Comparison of ENCODE assay signal across 21 cellular contexts in the genomic region with DNA sequence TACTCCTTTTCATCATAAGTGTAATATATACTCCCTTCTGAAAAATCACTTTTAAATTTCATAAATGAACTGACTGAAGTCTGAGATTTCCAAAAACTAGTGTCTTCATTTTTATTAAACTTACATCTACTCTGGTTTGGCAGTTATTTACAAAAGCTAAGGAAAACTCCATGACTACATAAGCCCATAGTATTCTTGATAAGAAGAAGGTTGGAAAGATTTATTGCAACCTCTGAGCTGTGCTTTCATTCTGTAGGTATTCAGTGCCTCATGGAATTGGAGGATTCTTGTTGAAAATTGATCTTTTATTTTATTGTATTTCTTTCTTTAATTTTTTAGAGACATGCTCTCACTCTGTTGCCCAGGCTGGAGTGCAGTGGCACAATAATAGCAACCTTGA. TPM values are rescaled to one million over a fixed set of nuclear protein-coding genes. Genes with fewer than 3 reads are reported as not detected.
DNase-seq lines count a peak whose midpoint lies in the region; ATAC-seq, FAIRE-seq and TF ChIP-seq lines count a peak whose summit lies in the region.
"Had no signal": no experiment of that assay in that cellular context is flagged by ENCODE, and none has a peak within 500 bp of the region (broad histone marks: within the 10 kb centered on the region; RNA-seq: fewer than 3 reads in every experiment).

No MANE protein-coding gene starts in this region.

- no peak overlapping the region for H2AK5ac ChIP-seq in mesendoderm (ENCODE audit: low read length)

- TF ChIP-seq CTCF in K562 (IDR thresholded peaks at IDR 0.05 in 2 of 3, conservative IDR thresholded peaks at IDR 0.05 in 1 of 3; ENCODE audit: insufficient read depth in 2 of 3, low read depth in 1 of 3, low read length in 3 of 3), result no peak
- no peak for TF ChIP-seq CTCF in neutrophil (IDR thresholded peaks at IDR 0.05)

- H3K56ac ChIP-seq in mesendoderm (ENCODE audit: low read length), result no peak overlapping the region

- DNase-seq in activated naive CD4-positive, alpha-beta T cell treated with anti-CD3 and anti-CD28 coated beads, Interleukin-2, amount 10 ng/mL, durations not matched to agents 7 days and 5 days, result no peak
- DNase-seq in H54 (ENCODE audit: insufficient read length, low spot score) (no peak), K562 (ENCODE audit: extremely low read depth in 1 of 4, low spot score in 3 of 4) (no peak), mesendoderm (no peak), left colon (no peak)
- DNase-seq in stimulated activated naive B cell treated with anti-CD40 and anti-IgM and Interleukin-4, amounts not matched to agents 10 μg/mL and 1 μg/mL and 100 μg/mL, for 72 hours, result no peak
- DNase-seq: Caco-2; CD8-positive, alpha-beta T cell; DMS153; DND-41; GM23248; HFFc6 had no signal

- peak overlapping the region; percentile 73 for H3K27ac Mint-ChIP-seq in activated naive CD4-positive, alpha-beta T cell treated with anti-CD3 and anti-CD28 coated beads, Interleukin-2, amount 50 U/mL, for 24 hours
- H3K27ac Mint-ChIP-seq in activated naive CD4-positive, alpha-beta T cell treated with anti-CD3 and anti-CD28 coated beads, Interleukin-2, amount 10 ng/mL, durations not matched to agents 7 days and 5 days, result no peak overlapping the region
- H3K27ac Mint-ChIP-seq in stimulated activated naive B cell treated with anti-CD40 and anti-IgM and Interleukin-4, amounts not matched to agents 10 μg/mL and 1 μg/mL and 100 μg/mL, for 72 hours, result no peak overlapping the region
- H3K27ac Mint-ChIP-seq: B cell; CD8-positive, alpha-beta T cell; HFFc6 had no signal

- H3K36me3 Mint-ChIP-seq in activated naive CD4-positive, alpha-beta T cell treated with anti-CD3 and anti-CD28 coated beads, Interleukin-2, amount 50 U/mL, for 24 hours, result no peaks in the 10 kb centered on the region
- peaks cover 21% of the 10 kb centered on the region for H3K36me3 Mint-ChIP-seq in activated naive CD4-positive, alpha-beta T cell treated with anti-CD3 and anti-CD28 coated beads, Interleukin-2, amount 10 ng/mL, durations not matched to agents 7 days and 5 days
- no peaks in the 10 kb centered on the region for H3K36me3 Mint-ChIP-seq in stimulated activated naive B cell treated with anti-CD40 and anti-IgM and Interleukin-4, amounts not matched to agents 10 μg/mL and 1 μg/mL and 100 μg/mL, for 72 hours

- H3K9me3 Mint-ChIP-seq in activated naive CD4-positive, alpha-beta T cell treated with anti-CD3 and anti-CD28 coated beads, Interleukin-2, amount 50 U/mL, for 24 hours, result no peaks in the 10 kb centered on the region
- H3K9me3 Mint-ChIP-seq in activated naive CD4-positive, alpha-beta T cell treated with anti-CD3 and anti-CD28 coated beads, Interleukin-2, amount 10 ng/mL, durations not matched to agents 7 days and 5 days, result no peaks in the 10 kb centered on the region
- H3K9me3 Mint-ChIP-seq in stimulated activated naive B cell treated with anti-CD40 and anti-IgM and Interleukin-4, amounts not matched to agents 10 μg/mL and 1 μg/mL and 100 μg/mL, for 72 hours, result no peaks in the 10 kb centered on the region
- H3K9me3 Mint-ChIP-seq: CD8-positive, alpha-beta T cell; HFFc6 had no signal

- no peak overlapping the region for H2AFZ ChIP-seq in K562 (ENCODE audit: low read depth, low read length)
- H2AFZ ChIP-seq: GM23248 had no signal

- H3K4me2 ChIP-seq in K562 (ENCODE audit: insufficient read depth, low read length) (no peak overlapping the region), mesendoderm (ENCODE audit: low read length) (no peak overlapping the region)
- H3K4me2 ChIP-seq: BLaER1 had no signal

- no peak overlapping the region for H3K18ac ChIP-seq in mesendoderm (ENCODE audit: low read length)

- no peak overlapping the region for H4K5ac ChIP-seq in mesendoderm (ENCODE audit: low read length)

- 0 out of 2 replicates have a peak, but pooled peaks cover 4% of the 10 kb centered on the region for H4K20me1 ChIP-seq in K562 (replicated peaks; ENCODE audit: control insufficient read depth, insufficient read depth, low read length)
- H4K20me1 ChIP-seq: BLaER1 had no signal

- H3K4me3 Mint-ChIP-seq in activated naive CD4-positive, alpha-beta T cell treated with anti-CD3 and anti-CD28 coated beads, Interleukin-2, amount 50 U/mL, for 24 hours, result no peak overlapping the region
- no peak overlapping the region for H3K4me3 Mint-ChIP-seq in activated naive CD4-positive, alpha-beta T cell treated with anti-CD3 and anti-CD28 coated beads, Interleukin-2, amount 10 ng/mL, durations not matched to agents 7 days and 5 days
- H3K4me3 Mint-ChIP-seq in stimulated activated naive B cell treated with anti-CD40 and anti-IgM and Interleukin-4, amounts not matched to agents 10 μg/mL and 1 μg/mL and 100 μg/mL, for 72 hours, result no peak overlapping the region
- H3K4me3 Mint-ChIP-seq: B cell; CD8-positive, alpha-beta T cell; HFFc6 had no signal

- no peak overlapping the region for H3K4ac ChIP-seq in mesendoderm (ENCODE audit: low read depth, low read length)

- FAIRE-seq in H54 (lab: Jason Lieb, UNC), result peak; percentile 43
- no peak for FAIRE-seq in K562 (lab: Jason Lieb, UNC)
- FAIRE-seq: A204.1, G401.6, GM12892 had no signal

- H3K27me3 Mint-ChIP-seq in activated naive CD4-positive, alpha-beta T cell treated with anti-CD3 and anti-CD28 coated beads, Interleukin-2, amount 50 U/mL, for 24 hours, result no peaks in the 10 kb centered on the region
- H3K27me3 Mint-ChIP-seq in activated naive CD4-positive, alpha-beta T cell treated with anti-CD3 and anti-CD28 coated beads, Interleukin-2, amount 10 ng/mL, durations not matched to agents 7 days and 5 days, result no peaks in the 10 kb centered on the region
- H3K27me3 Mint-ChIP-seq in stimulated activated naive B cell treated with anti-CD40 and anti-IgM and Interleukin-4, amounts not matched to agents 10 μg/mL and 1 μg/mL and 100 μg/mL, for 72 hours, result peaks cover 0 to 9% of the 10 kb centered on the region in 2 donors

- H2BK15ac ChIP-seq in mesendoderm (replicated peaks; ENCODE audit: low read depth), result no peak overlapping the region

- H3K36me3 ChIP-seq in K562 (ENCODE audit: control insufficient read depth, insufficient read depth, low read length) (peaks cover 8% of the 10 kb centered on the region; the same call in 2 of the 3 replicates), neutrophil (no peaks in the 10 kb centered on the region), mesendoderm (ENCODE audit: control insufficient read depth, insufficient read depth, low read length) (no peaks in the 10 kb centered on the region)
- H3K36me3 ChIP-seq: HAP-1 had no signal

- H3K27me3 ChIP-seq in K562 (ENCODE audit: control insufficient read depth in 2 of 2, insufficient read depth in 2 of 2, low read length in 2 of 2), result no peaks in the 10 kb centered on the region
- H3K27me3 ChIP-seq in neutrophil, result no peaks in the 10 kb centered on the region
- no peaks in the 10 kb centered on the region for H3K27me3 ChIP-seq in mesendoderm (ENCODE audit: insufficient read depth, low read length, poor library complexity)
- H3K27me3 ChIP-seq: BLaER1 had no signal

- no peak overlapping the region for H4K8ac ChIP-seq in mesendoderm (ENCODE audit: low read depth, low read length)

- H2BK5ac ChIP-seq in mesendoderm (ENCODE audit: low read length), result no peak overlapping the region

- TF ChIP-seq POLR2A in H54 (IDR thresholded peaks at IDR 0.05; ENCODE audit: low read depth, low read length) (no peak), K562 (conservative IDR thresholded peaks at IDR 0.05) (no peak)

- no peak overlapping the region for H3K9ac ChIP-seq in K562 (ENCODE audit: insufficient read depth in 1 of 2, low read depth in 2 of 2, low read length in 2 of 2)
- H3K9ac ChIP-seq in mesendoderm (ENCODE audit: low read length), result no peak overlapping the region
- H3K9ac ChIP-seq: BLaER1, GM23248 had no signal

- ATAC-seq in K562 (no peak), left colon (no peak)
- ATAC-seq in stimulated activated naive B cell treated with anti-CD40 and anti-IgM and Interleukin-4, amounts not matched to agents 10 μg/mL and 1 μg/mL and 100 μg/mL, for 72 hours (replicated peaks), result no peak
- ATAC-seq: CD8-positive, alpha-beta T cell had no signal

- intact Hi-C loops in K562 (cut with micrococcal nuclease), result no loop called here
- intact Hi-C loops in left colon (cut with DNase I, micrococcal nuclease), result no loop called here

- no peak overlapping the region for H3K23ac ChIP-seq in mesendoderm (ENCODE audit: low read length)

- H2BK120ac ChIP-seq in mesendoderm (ENCODE audit: low read depth, low read length), result no peak overlapping the region

- POLR2A ChIA-PET in K562 (lab: Yijun Ruan, JAX), result interaction anchor here (0.9 to 1.1 kb wide), 2 partner anchors 9 to 10 kb away, joined by 3 to 4 read pairs; no protein-coding TSS in a partner anchor

- peaks cover 44% of the 10 kb centered on the region for H3K4me1 Mint-ChIP-seq in activated naive CD4-positive, alpha-beta T cell treated with anti-CD3 and anti-CD28 coated beads, Interleukin-2, amount 50 U/mL, for 24 hours
- H3K4me1 Mint-ChIP-seq in activated naive CD4-positive, alpha-beta T cell treated with anti-CD3 and anti-CD28 coated beads, Interleukin-2, amount 10 ng/mL, durations not matched to agents 7 days and 5 days, result peaks cover 12% of the 10 kb centered on the region
- no peaks in the 10 kb centered on the region for H3K4me1 Mint-ChIP-seq in stimulated activated naive B cell treated with anti-CD40 and anti-IgM and Interleukin-4, amounts not matched to agents 10 μg/mL and 1 μg/mL and 100 μg/mL, for 72 hours
- H3K4me1 Mint-ChIP-seq: B cell had no signal

- peaks cover 80% of the 10 kb centered on the region for H3K79me2 ChIP-seq in K562 (ENCODE audit: control insufficient read depth, insufficient read depth, low read length)
- H3K79me2 ChIP-seq in mesendoderm (ENCODE audit: control insufficient read depth, insufficient read depth, low read length), result peaks cover 13% of the 10 kb centered on the region

- no peak for TF ChIP-seq EP300 in K562 (IDR thresholded peaks at IDR 0.05; ENCODE audit: low read length)

- no peak overlapping the region for H3K4me3 ChIP-seq in K562
- no peak overlapping the region for H3K4me3 ChIP-seq in neutrophil (ENCODE audit: low read depth in 1 of 2, low read length in 1 of 2)
- no peak overlapping the region for H3K4me3 ChIP-seq in mesendoderm (ENCODE audit: low read length)
- H3K4me3 ChIP-seq: BLaER1, GM23248, HAP-1 had no signal

- peaks cover 17% of the 10 kb centered on the region for H3K79me1 ChIP-seq in mesendoderm (ENCODE audit: low read length)

- H3K27ac ChIP-seq in K562 (ENCODE audit: extremely low read depth, low read depth, low read length), result no peak overlapping the region
- peak overlapping the region; percentile 74 for H3K27ac ChIP-seq in neutrophil
- no peak overlapping the region for H3K27ac ChIP-seq in mesendoderm (ENCODE audit: low read depth, low read length)
- H3K27ac ChIP-seq: 22Rv1, BLaER1, GM23248 had no signal

- H3K9me1 ChIP-seq in K562 (ENCODE audit: control insufficient read depth, insufficient read depth, low read length), result no peaks in the 10 kb centered on the region

- BruUV-seq in K562 (replicated peaks; lab: Mats Ljungman, UMichigan), result no TSS peak

- H3K4me1 ChIP-seq in K562 (replicated peaks in 1 of 2; ENCODE audit: control insufficient read depth in 2 of 2, insufficient read depth in 2 of 2, low read length in 2 of 2) (peaks cover 8 to 25% of the 10 kb centered on the region in 2 experiments; a peak in 4 of 5 replicates), neutrophil (ENCODE audit: control insufficient read depth in 1 of 2, insufficient read depth in 1 of 2, low read depth in 1 of 2, low read length in 1 of 2) (peaks cover 50 to 69% of the 10 kb centered on the region in 2 experiments), mesendoderm (ENCODE audit: control insufficient read depth, low read depth, low read length) (no peaks in the 10 kb centered on the region)
- H3K4me1 ChIP-seq: Caco-2, HAP-1 had no signal

- TF ChIP-seq RAD21 in K562 (CRISPR knock-in tag; conservative IDR thresholded peaks at IDR 0.05 in 1 of 2, IDR thresholded peaks at IDR 0.05 in 1 of 2), result no peak

- CTCF ChIA-PET in activated naive CD4-positive, alpha-beta T cell treated with anti-CD3 and anti-CD28 coated beads, Interleukin-2, amount 10 ng/mL, durations not matched to agents 7 days and 5 days (lab: Charles Lee), result interaction anchor here (1.2 kb wide), 1 partner anchor 13 kb away, joined by 3 read pairs; no protein-coding TSS in a partner anchor
- CTCF ChIA-PET in K562 (lab: Yijun Ruan, JAX; ENCODE audit: low intra/inter-chr PET ratio), result no interaction called here

- in situ Hi-C loops in K562 (cut with MboI), result loop anchor here (10.0 kb wide), 1 partner anchor 45 kb away; a partner anchor contains a TSS

- no peaks in the 10 kb centered on the region for H3K9me3 ChIP-seq in K562 (replicated peaks; ENCODE audit: control insufficient read depth, insufficient read depth, low read depth, low read length)
- H3K9me3 ChIP-seq in neutrophil, result no peaks in the 10 kb centered on the region
- H3K9me3 ChIP-seq: Caco-2, HAP-1 had no signal

RNA-seq across cellular contexts. Expression of a gene that starts 41.7 kb away (rescaled TPM):
- total RNA-seq in K562 (2011; cell fraction: chromatin; rRNA removed; ENCODE audit: low replicate concordance), result 28.6 and 79.4 TPM in 2 replicates
- total RNA-seq in K562 (2011; cell fraction: nucleolus; rRNA removed), result 5.3 and 7.6 TPM in 2 replicates
- 12.1 and 18.6 TPM in 2 replicates for total RNA-seq in K562 (2011; cell fraction: nucleoplasm; rRNA removed)
- total RNA-seq in K562 (2014; rRNA removed) (9.7 and 10.9 TPM in 2 replicates), K562 (2014; rRNA removed; fragmentation: Illumina TruSeq; extraction: Trizol) (17.5 and 20.7 TPM in 2 replicates), K562 (2015; rRNA removed; fragmentation: Illumina TruSeq; extraction: Trizol) (17.8 and 18.8 TPM in 2 replicates), K562 (2021) (23.7 and 27.9 TPM in 2 replicates), left colon (10 to 100 TPM; 84.1 to 86.5 TPM)
- polyA plus RNA-seq in K562 (2011; rRNA removed) (19.4 and 25.6 TPM in 2 replicates), K562 (2014; fragmentation: Illumina TruSeq; extraction: Trizol) (21.3 and 22.2 TPM in 2 replicates), K562 (2014; fragmentation: Nextera tagmentation; extraction: Ambion mirVana) (1 to 10 TPM; 4.8 to 8.9 TPM), K562 (2014; rRNA removed) (10.4 and 11.0 TPM in 2 replicates)
- polyA plus RNA-seq in K562 (2011; cell fraction: cytosol; rRNA removed), result 6.6 and 11.7 TPM in 2 replicates
- polyA plus RNA-seq in K562 (2011; cell fraction: nucleus; rRNA removed), result 14.6 and 27.6 TPM in 2 replicates
- 9.4 and 13.0 TPM in 2 replicates for polyA plus RNA-seq in K562 (2012)
- polyA minus RNA-seq in K562 (2011; rRNA and poly(A)+ RNA removed), result 115 and 117 TPM in 2 replicates
- 18.7 and 22.0 TPM in 2 replicates for polyA minus RNA-seq in K562 (2011; cell fraction: cytosol; rRNA and poly(A)+ RNA removed)
- polyA minus RNA-seq in K562 (2011; cell fraction: nucleus; rRNA and poly(A)+ RNA removed), result 10.4 and 13.6 TPM in 2 replicates
- 35.6 TPM for polyA plus RNA-seq in mesendoderm (2013, experiment 1 of 2)
- 36.2 TPM for polyA plus RNA-seq in mesendoderm (2013, experiment 2 of 2)
